12 cellular contexts compared by ENCODE assay signal in the genomic region with DNA sequence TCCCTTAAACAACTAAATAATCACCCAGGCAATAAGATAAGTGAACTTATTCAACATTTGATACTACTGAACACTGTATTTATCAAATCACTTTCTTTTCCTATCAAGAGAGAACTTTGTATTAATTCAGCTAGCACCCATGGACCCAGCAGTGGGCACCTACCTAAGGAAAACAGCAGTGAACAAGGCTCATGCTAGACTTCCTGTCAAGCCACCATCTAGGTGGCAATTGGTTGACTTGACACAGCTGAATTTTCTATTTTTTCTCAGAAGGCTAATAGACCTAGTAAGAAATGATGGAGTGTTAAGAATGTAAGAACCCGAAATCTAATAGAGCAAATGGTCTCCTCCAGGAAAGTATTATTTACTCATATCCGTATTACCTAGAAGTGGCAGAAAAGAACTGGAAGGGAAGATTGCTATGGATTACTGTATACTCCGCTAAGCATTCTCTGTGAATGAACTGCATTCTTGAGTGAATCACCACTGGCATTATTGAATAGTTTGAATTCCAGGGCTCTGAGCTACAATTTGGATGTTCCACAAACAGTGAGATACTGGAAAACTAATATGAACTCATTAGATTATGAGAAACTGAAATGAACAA.
DNase-seq lines count a peak whose midpoint lies in the region; ATAC-seq and TF ChIP-seq lines count a peak whose summit lies in the region.
"Had no signal": no experiment of that assay in that cellular context is flagged by ENCODE, and none has a peak within 500 bp of the region (broad histone marks: within the 10 kb centered on the region; RNA-seq: fewer than 3 reads in every experiment).

No MANE protein-coding gene starts in this region.

- no peaks in the 10 kb centered on the region for H3K36me3 ChIP-seq in thyroid gland
- H3K36me3 ChIP-seq: lower lobe of right lung had no signal

- TF ChIP-seq POLR2A in thyroid gland (IDR thresholded peaks at IDR 0.05), result no peak

- no peak overlapping the region for H3K27ac Mint-ChIP-seq in WTC11
- H3K27ac Mint-ChIP-seq: activated CD8-positive, alpha-beta T cell treated with anti-CD3 and anti-CD28 coated beads for 36 hours had no signal

- DNase-seq in H4 (ENCODE audit: low spot score), result peak; percentile 66
- no peak for DNase-seq in WTC11 (ENCODE audit: low spot score)
- peak; percentile 88 for DNase-seq in glomerular endothelial cell (ENCODE audit: extremely low read depth, low read depth, low spot score)
- peak; percentile 76 for DNase-seq in stromal cell of bone marrow (ENCODE audit: low read depth)
- no peak for DNase-seq in thyroid gland
- no peak for DNase-seq in SIG-M5 (lab: John Stamatoyannopoulos, UW)
- no peak for DNase-seq in NCI-H1105 (lab: John Stamatoyannopoulos, UW)
- no peak for DNase-seq in substantia nigra (lab: John Stamatoyannopoulos, UW)
- DNase-seq: activated CD8-positive, alpha-beta T cell treated with anti-CD3 and anti-CD28 coated beads for 36 hours; lower lobe of right lung; NCI-H1417 treated with DMSO at 0.1 percent for 48 hours; stimulated activated CD4-positive, alpha-beta T cell treated with anti-CD3 and anti-CD28 coated beads, Interleukin-2, amount 100 ng/mL, for 48 hours had no signal

- no peak overlapping the region for H3K4me3 ChIP-seq in thyroid gland (replicated peaks in 1 of 3)
- H3K4me3 ChIP-seq: lower lobe of right lung had no signal

- CTCF ChIA-PET in WTC11 (lab: Charles Lee), result no interaction called here

- POLR2A ChIA-PET in WTC11 (lab: Charles Lee), result no interaction called here

- peaks cover 15% of the 10 kb centered on the region for H3K9me3 Mint-ChIP-seq in WTC11

- H3K27ac ChIP-seq in thyroid gland (no peak overlapping the region), substantia nigra (ENCODE audit: low read depth, low read length, poor library complexity, severe bottlenecking) (no peak overlapping the region)
- H3K27ac ChIP-seq: lower lobe of right lung had no signal

- H3K4me3 Mint-ChIP-seq in WTC11, result no peak overlapping the region
- H3K4me3 Mint-ChIP-seq: activated CD8-positive, alpha-beta T cell treated with anti-CD3 and anti-CD28 coated beads for 36 hours had no signal

- no peaks in the 10 kb centered on the region for H3K27me3 ChIP-seq in thyroid gland

- ATAC-seq in WTC11, result 0 out of 2 replicates have a peak, but pooled peaks have one; percentile 46
- ATAC-seq: activated CD8-positive, alpha-beta T cell treated with anti-CD3 and anti-CD28 coated beads for 36 hours had no signal

- H3K4me1 ChIP-seq in thyroid gland, result no peaks in the 10 kb centered on the region
- H3K4me1 ChIP-seq: lower lobe of right lung had no signal

- H3K36me3 Mint-ChIP-seq in WTC11, result peaks cover 7% of the 10 kb centered on the region; the same call in 1 of the 2 replicates

- no peaks in the 10 kb centered on the region for H3K27me3 Mint-ChIP-seq in WTC11 (ENCODE audit: low read depth)
- H3K27me3 Mint-ChIP-seq: activated CD8-positive, alpha-beta T cell treated with anti-CD3 and anti-CD28 coated beads for 36 hours had no signal

- WGBS in thyroid gland, 2 donors, result 79 to 92% methylated on average over 3 of the region's 3 CpGs

- TF ChIP-seq CTCF in WTC11 (IDR thresholded peaks at IDR 0.05) (no peak), thyroid gland (IDR thresholded peaks at IDR 0.05) (no peak)

- H3K9me3 ChIP-seq in thyroid gland, result no peaks in the 10 kb centered on the region
- H3K9me3 ChIP-seq: lower lobe of right lung had no signal

- intact Hi-C loops in thyroid gland (cut with DNase I), result no loop called here

- H3K4me1 Mint-ChIP-seq in WTC11, result peaks cover 27% of the 10 kb centered on the region

TF ChIP-seq in WTC11, 78 proteins besides CTCF, POLR2A, EP300 and RAD21:
- TF ChIP-seq, protein P1, sequence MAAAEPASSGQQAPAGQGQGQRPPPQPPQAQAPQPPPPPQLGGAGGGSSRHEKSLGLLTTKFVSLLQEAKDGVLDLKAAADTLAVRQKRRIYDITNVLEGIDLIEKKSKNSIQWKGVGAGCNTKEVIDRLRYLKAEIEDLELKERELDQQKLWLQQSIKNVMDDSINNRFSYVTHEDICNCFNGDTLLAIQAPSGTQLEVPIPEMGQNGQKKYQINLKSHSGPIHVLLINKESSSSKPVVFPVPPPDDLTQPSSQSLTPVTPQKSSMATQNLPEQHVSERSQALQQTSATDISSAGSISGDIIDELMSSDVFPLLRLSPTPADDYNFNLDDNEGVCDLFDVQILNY (CRISPR knock-in tag; IDR thresholded peaks at IDR 0.05), result no peak
- TF ChIP-seq TP53 (CRISPR knock-in tag; IDR thresholded peaks at IDR 0.05) (no peak), CREB1 (CRISPR knock-in tag; IDR thresholded peaks at IDR 0.05) (no peak), NFATC4 (CRISPR knock-in tag; IDR thresholded peaks at IDR 0.05) (no peak), TEAD1 (CRISPR knock-in tag; IDR thresholded peaks at IDR 0.05) (no peak), MLX (CRISPR knock-in tag; IDR thresholded peaks at IDR 0.05) (no peak), OVOL2 (CRISPR knock-in tag; IDR thresholded peaks at IDR 0.05; ENCODE audit: borderline replicate concordance) (no peak), MAX (CRISPR knock-in tag; IDR thresholded peaks at IDR 0.05) (no peak), PRRX2 (CRISPR knock-in tag; IDR thresholded peaks at IDR 0.05) (no peak), TCF7 (CRISPR knock-in tag; IDR thresholded peaks at IDR 0.05; ENCODE audit: low read depth) (no peak), KAT7 (CRISPR knock-in tag; IDR thresholded peaks at IDR 0.05; ENCODE audit: borderline replicate concordance) (no peak), USF2 (CRISPR knock-in tag; IDR thresholded peaks at IDR 0.05) (no peak)
- TF ChIP-seq, protein P2, sequence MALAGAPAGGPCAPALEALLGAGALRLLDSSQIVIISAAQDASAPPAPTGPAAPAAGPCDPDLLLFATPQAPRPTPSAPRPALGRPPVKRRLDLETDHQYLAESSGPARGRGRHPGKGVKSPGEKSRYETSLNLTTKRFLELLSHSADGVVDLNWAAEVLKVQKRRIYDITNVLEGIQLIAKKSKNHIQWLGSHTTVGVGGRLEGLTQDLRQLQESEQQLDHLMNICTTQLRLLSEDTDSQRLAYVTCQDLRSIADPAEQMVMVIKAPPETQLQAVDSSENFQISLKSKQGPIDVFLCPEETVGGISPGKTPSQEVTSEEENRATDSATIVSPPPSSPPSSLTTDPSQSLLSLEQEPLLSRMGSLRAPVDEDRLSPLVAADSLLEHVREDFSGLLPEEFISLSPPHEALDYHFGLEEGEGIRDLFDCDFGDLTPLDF (CRISPR knock-in tag; IDR thresholded peaks at IDR 0.05), result no peak

Comparison
In these comparisons a context has a peak if more than half of its experiments do, and no peak if none do; other contexts are left out.
1. DNase-seq: peak in H4 (single experiment), glomerular endothelial cell (single experiment) and stromal cell of bone marrow (single experiment); none in WTC11 (single experiment), thyroid gland (0 of 2), SIG-M5 (single experiment), NCI-H1105 (single experiment) and substantia nigra (0 of 49).